Comparison of ENCODE assay signal across 18 cellular contexts in the genomic region with DNA sequence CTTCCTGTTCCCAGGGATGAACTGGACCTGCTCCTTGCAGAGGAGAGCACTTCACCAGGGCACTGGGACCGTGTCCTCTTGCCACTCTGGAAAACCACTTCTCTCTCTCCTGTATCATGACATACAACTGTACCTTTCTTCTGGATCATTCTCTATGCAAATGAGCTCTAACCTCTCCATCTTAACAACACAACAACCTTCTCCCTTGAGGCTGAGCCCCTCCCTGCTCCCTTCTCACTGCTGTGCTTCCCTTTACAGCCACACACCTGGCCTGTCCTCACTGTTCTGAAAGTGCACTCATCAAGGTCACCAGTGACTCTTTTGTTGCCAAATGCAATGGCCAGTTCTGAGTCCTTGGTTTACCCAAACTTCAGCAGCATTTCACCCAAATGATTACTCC. TPM values are rescaled to one million over a fixed set of nuclear protein-coding genes. Genes with fewer than 3 reads are reported as not detected.
A peak's percentile ranks its signal among the peaks of the same experiment; 100 is the strongest.
DNase-seq lines count a peak whose midpoint lies in the region; ATAC-seq and TF ChIP-seq lines count a peak whose summit lies in the region.
"Had no signal": no experiment of that assay in that cellular context is flagged by ENCODE, and none has a peak within 500 bp of the region (broad histone marks: within the 10 kb centered on the region; RNA-seq: fewer than 3 reads in every experiment).

No MANE protein-coding gene starts in this region.

- H3K4me1 ChIP-seq in OCI-LY7 (ENCODE audit: insufficient read depth, low read length, poor library complexity, severe bottlenecking) (peaks cover 69% of the 10 kb centered on the region), H9 (ENCODE audit: insufficient read depth, low read length) (peaks cover 4% of the 10 kb centered on the region; the same call in 1 of the 2 replicates)
- H3K4me1 ChIP-seq: breast epithelium had no signal

- no peak overlapping the region for H4K5ac ChIP-seq in H9 (ENCODE audit: insufficient read length, low read depth, low read length)

- no peak overlapping the region for H2BK120ac ChIP-seq in H9 (ENCODE audit: low read depth, low read length, poor library complexity, severe bottlenecking)

- H3T11ph ChIP-seq in H9 (ENCODE audit: low read length) = no peak overlapping the region

- no peak overlapping the region for H3K23ac ChIP-seq in H9 (ENCODE audit: insufficient read length, low read depth, low read length)

- no peaks in the 10 kb centered on the region for H3K9me2 ChIP-seq in OCI-LY7 (ENCODE audit: insufficient read depth, low read length)

- H3K9me3 Mint-ChIP-seq in natural killer cell (peaks cover 4% of the 10 kb centered on the region in 2 donors), H9 (peaks cover 6 to 7% of the 10 kb centered on the region in 2 experiments; a peak in 3 of 5 replicates)
- H3K9me3 Mint-ChIP-seq in activated naive CD4-positive, alpha-beta T cell treated with anti-CD3 and anti-CD28 coated beads for 36 hours = peaks cover 9% of the 10 kb centered on the region

- ATAC-seq in GM21529 (IDR thresholded peaks at IDR 0.05; ENCODE audit: unreplicated experiment) = peak; percentile 32
- ATAC-seq in natural killer cell = no peak
- ATAC-seq: heart right ventricle had no signal

- H3K36me3 Mint-ChIP-seq in natural killer cell (peaks cover 9% of the 10 kb centered on the region), H9 (ENCODE audit: insufficient read depth in 1 of 3, low read depth in 3 of 3) (no peaks in the 10 kb centered on the region; a peak in 1 of 7 replicates)
- H3K36me3 Mint-ChIP-seq in activated naive CD4-positive, alpha-beta T cell treated with anti-CD3 and anti-CD28 coated beads for 36 hours (ENCODE audit: low read depth) = no peaks in the 10 kb centered on the region

- H3K23me2 ChIP-seq in H9 (ENCODE audit: insufficient read length, low read depth, low read length, poor library complexity, severe bottlenecking) = no peaks in the 10 kb centered on the region

- H3K27me3 Mint-ChIP-seq in natural killer cell (ENCODE audit: low read depth in 2 of 2) (no peaks in the 10 kb centered on the region), H9 (ENCODE audit: low read depth) (peaks cover 2% of the 10 kb centered on the region; the same call in 1 of the 2 replicates)
- no peaks in the 10 kb centered on the region for H3K27me3 Mint-ChIP-seq in activated naive CD4-positive, alpha-beta T cell treated with anti-CD3 and anti-CD28 coated beads for 36 hours (ENCODE audit: low read depth)

- no peak overlapping the region for H3K18ac ChIP-seq in H9 (ENCODE audit: insufficient read length, low read depth, low read length)

- no peak overlapping the region for H3K27ac Mint-ChIP-seq in natural killer cell
- no peak overlapping the region for H3K27ac Mint-ChIP-seq in H9
- H3K27ac Mint-ChIP-seq in activated naive CD4-positive, alpha-beta T cell treated with anti-CD3 and anti-CD28 coated beads for 36 hours = no peak overlapping the region

- no peak overlapping the region for H4K8ac ChIP-seq in H9 (replicated peaks; ENCODE audit: insufficient read length, low read depth, low read length)

- peaks cover 31% of the 10 kb centered on the region; the same call in 1 of the 2 replicates for H3K9me3 ChIP-seq in OCI-LY7 (ENCODE audit: low read length)
- H3K9me3 ChIP-seq in H9 (ENCODE audit: control insufficient read depth, low read depth, low read length) = no peaks in the 10 kb centered on the region

- peak overlapping the region; percentile 74 for H3K4me2 ChIP-seq in OCI-LY7 (ENCODE audit: low read length)
- H3K4me2 ChIP-seq in H9 (ENCODE audit: insufficient read depth, insufficient read length, low read length) = no peak overlapping the region

- POLR2A ChIA-PET in OCI-LY7 (lab: Charles Lee) = interaction anchor here (0.6 to 1.0 kb wide), 3 partner anchors 18 to 22 kb away, joined by 3 to 4 read pairs (median 3); no protein-coding TSS in a partner anchor

- H3K27me3 ChIP-seq in H9 (ENCODE audit: insufficient read depth, low read length) = no peaks in the 10 kb centered on the region
- H3K27me3 ChIP-seq: breast epithelium, heart right ventricle had no signal

- intact Hi-C loops in OCI-LY7 (cut with micrococcal nuclease; ENCODE audit: unreplicated experiment) (no loop called here), natural killer cell (cut with micrococcal nuclease) (no loop called here)
- intact Hi-C loops in activated naive CD4-positive, alpha-beta T cell treated with anti-CD3 and anti-CD28 coated beads for 36 hours (cut with micrococcal nuclease) = no loop called here

- no peak overlapping the region for H4K91ac ChIP-seq in H9 (ENCODE audit: insufficient read length, low read depth, low read length)

- no peak overlapping the region for H2BK20ac ChIP-seq in H9 (ENCODE audit: low read depth, low read length, poor library complexity, severe bottlenecking)

- no peak overlapping the region for H2BK12ac ChIP-seq in H9 (ENCODE audit: insufficient read length, low read depth, low read length)

- no CpG with 5 or more reads among the region's 1 CpG for WGBS in H9 (ENCODE audit: extremely low coverage, insufficient read length, low lambda C conversion rate)

- no peak overlapping the region for H2BK15ac ChIP-seq in H9 (ENCODE audit: low read depth, low read length)

- no TSS peak for BruUV-seq in OCI-LY7 (replicated peaks; lab: Mats Ljungman, UMichigan)

- no peak overlapping the region for H3K56ac ChIP-seq in H9 (ENCODE audit: insufficient read length, low read depth, low read length)

- H3K4me3 Mint-ChIP-seq in natural killer cell (peak overlapping the region; percentile 66), H9 (no peak overlapping the region)
- H3K4me3 Mint-ChIP-seq in activated naive CD4-positive, alpha-beta T cell treated with anti-CD3 and anti-CD28 coated beads for 36 hours = no peak overlapping the region

- CTCF ChIA-PET in OCI-LY7 (lab: Charles Lee; ENCODE audit: unreplicated experiment) = interaction anchor here (0.6 to 0.9 kb wide), 2 partner anchors 55 to 95 kb away, joined by 3 read pairs; a partner anchor contains a TSS
- CTCF ChIA-PET in activated naive CD4-positive, alpha-beta T cell treated with anti-CD3 and anti-CD28 coated beads for 36 hours (lab: Charles Lee) = no interaction called here

- H2AK5ac ChIP-seq in H9 (ENCODE audit: insufficient read length, low read length) = no peak overlapping the region

- H3K27ac ChIP-seq in OCI-LY7 (ENCODE audit: low read depth, low read length, poor library complexity, severe bottlenecking) (peak overlapping the region; percentile 98), H9 (ENCODE audit: insufficient read length, low read depth, low read length) (no peak overlapping the region)
- H3K27ac ChIP-seq: breast epithelium had no signal

- peak; percentile 83 for DNase-seq in OCI-LY7 (ENCODE audit: low spot score)
- no peak for DNase-seq in natural killer cell
- DNase-seq in hippocampal formation (lab: John Stamatoyannopoulos, UW) = no peak
- no peak for DNase-seq in H9
- no peak for DNase-seq in activated naive CD4-positive, alpha-beta T cell treated with anti-CD3 and anti-CD28 coated beads for 36 hours
- no peak for DNase-seq in NCI-H82 treated with DMSO at 0.1 percent for 48 hours (lab: John Stamatoyannopoulos, UW; ENCODE audit: unreplicated experiment)
- DNase-seq: activated CD4-positive, alpha-beta T cell treated with anti-CD3 and anti-CD28 coated beads for 48 hours; cortex of kidney; H7; heart right ventricle; NCI-H1105 treated with DMSO at 0.1 percent for 48 hours; NCI-H526 treated with DMSO at 0.1 percent for 48 hours; SIG-M5; stimulated activated CD4-positive, alpha-beta T cell treated with anti-CD3 and anti-CD28 coated beads, Interleukin-4, amount 100 ng/mL, for 4 hours; trophoblast cell had no signal

- no peak overlapping the region for H3K4ac ChIP-seq in H9 (ENCODE audit: low read depth, low read length)

- H3K79me2 ChIP-seq in OCI-LY7 (ENCODE audit: insufficient read depth, low read depth, low read length) (no peaks in the 10 kb centered on the region), H9 (ENCODE audit: insufficient read depth, low read length) (no peaks in the 10 kb centered on the region)

- H3K9ac ChIP-seq in H9 (ENCODE audit: extremely low read depth, insufficient read length, low read length) = no peak overlapping the region

- H3K4me3 ChIP-seq in GM08714 (ENCODE audit: low read length) = peak overlapping the region; percentile 63; the same call in 1 of the 2 replicates
- peak overlapping the region; percentile 42 for H3K4me3 ChIP-seq in OCI-LY7 (ENCODE audit: low read depth, low read length, poor library complexity, severe bottlenecking)
- H3K4me3 ChIP-seq: breast epithelium, heart right ventricle had no signal

- no peak overlapping the region for H3K14ac ChIP-seq in H9 (ENCODE audit: insufficient read depth, low read length)

- H2AFZ ChIP-seq in OCI-LY7 (ENCODE audit: low read length) = peak overlapping the region; percentile 78
- no peak overlapping the region for H2AFZ ChIP-seq in H9 (ENCODE audit: low read length)

- TF ChIP-seq CTCF in OCI-LY7 (conservative IDR thresholded peaks at IDR 0.05; ENCODE audit: low read length) (no peak), natural killer cell (IDR thresholded peaks at IDR 0.05) (no peak), H9 (conservative IDR thresholded peaks at IDR 0.05) (no peak)

- H4K20me1 ChIP-seq in OCI-LY7 (ENCODE audit: insufficient read depth, low read length) = no peaks in the 10 kb centered on the region
- H4K20me1 ChIP-seq in H9 (ENCODE audit: control insufficient read depth, insufficient read depth, insufficient read length) = no peaks in the 10 kb centered on the region

- no peaks in the 10 kb centered on the region for H3K79me1 ChIP-seq in H9 (ENCODE audit: insufficient read depth, low read depth, low read length, poor library complexity, severe bottlenecking)

- H3K36me3 ChIP-seq in OCI-LY7 (ENCODE audit: insufficient read depth, low read length) = peaks cover 13% of the 10 kb centered on the region
- H3K36me3 ChIP-seq: breast epithelium, heart right ventricle had no signal

- H2BK5ac ChIP-seq in H9 (ENCODE audit: insufficient read length, low read length) = no peak overlapping the region

- H3K4me1 Mint-ChIP-seq in natural killer cell = peaks cover 0 to 45% of the 10 kb centered on the region in 2 donors
- peaks cover 6 to 9% of the 10 kb centered on the region in 2 experiments for H3K4me1 Mint-ChIP-seq in H9
- peaks cover 14% of the 10 kb centered on the region for H3K4me1 Mint-ChIP-seq in activated naive CD4-positive, alpha-beta T cell treated with anti-CD3 and anti-CD28 coated beads for 36 hours (ENCODE audit: low read depth)

RNA-seq across cellular contexts. Expression of a gene that starts 54.5 kb away (rescaled TPM):
- total RNA-seq in OCI-LY7 (2014; rRNA removed; shearing (Covaris generic)) = 15.2 and 20.9 TPM in 2 replicates
- total RNA-seq in OCI-LY7 (2022) (56.1 and 64.7 TPM in 2 replicates), natural killer cell (10 to 100 TPM; 42.7 to 54.5 (median 44.3) TPM), H9 (2021) (77.5 and 83.2 TPM in 2 replicates)
- total RNA-seq in activated naive CD4-positive, alpha-beta T cell treated with anti-CD3 and anti-CD28 coated beads for 36 hours = 10 to 100 TPM; 78.9 to 80.0 TPM

RNA-seq across cellular contexts. Expression of a gene that starts 54.5 kb away (rescaled TPM):
- total RNA-seq in OCI-LY7 (2014; rRNA removed; shearing (Covaris generic)) = 26.3 and 31.5 TPM in 2 replicates
- total RNA-seq in OCI-LY7 (2022) = 22.2 and 26.6 TPM in 2 replicates
- total RNA-seq in natural killer cell = 10 to 100 TPM; 14.5 to 25.1 (median 17.9) TPM
- 11.4 and 12.3 TPM in 2 replicates for total RNA-seq in H9 (2021)
- 10 to 100 TPM; 21.2 to 21.7 TPM for total RNA-seq in activated naive CD4-positive, alpha-beta T cell treated with anti-CD3 and anti-CD28 coated beads for 36 hours
